Comparison of ENCODE assay signal across 1 cellular context in genomic region chr2:208479342-208479741, GRCh38.
TF ChIP-seq lines count a peak whose summit lies in the region.

No MANE protein-coding gene starts in this region.

TF ChIP-seq in K562, 482 proteins besides CTCF, POLR2A, EP300 and RAD21 (continued from another document):
- TF ChIP-seq, protein P1, sequence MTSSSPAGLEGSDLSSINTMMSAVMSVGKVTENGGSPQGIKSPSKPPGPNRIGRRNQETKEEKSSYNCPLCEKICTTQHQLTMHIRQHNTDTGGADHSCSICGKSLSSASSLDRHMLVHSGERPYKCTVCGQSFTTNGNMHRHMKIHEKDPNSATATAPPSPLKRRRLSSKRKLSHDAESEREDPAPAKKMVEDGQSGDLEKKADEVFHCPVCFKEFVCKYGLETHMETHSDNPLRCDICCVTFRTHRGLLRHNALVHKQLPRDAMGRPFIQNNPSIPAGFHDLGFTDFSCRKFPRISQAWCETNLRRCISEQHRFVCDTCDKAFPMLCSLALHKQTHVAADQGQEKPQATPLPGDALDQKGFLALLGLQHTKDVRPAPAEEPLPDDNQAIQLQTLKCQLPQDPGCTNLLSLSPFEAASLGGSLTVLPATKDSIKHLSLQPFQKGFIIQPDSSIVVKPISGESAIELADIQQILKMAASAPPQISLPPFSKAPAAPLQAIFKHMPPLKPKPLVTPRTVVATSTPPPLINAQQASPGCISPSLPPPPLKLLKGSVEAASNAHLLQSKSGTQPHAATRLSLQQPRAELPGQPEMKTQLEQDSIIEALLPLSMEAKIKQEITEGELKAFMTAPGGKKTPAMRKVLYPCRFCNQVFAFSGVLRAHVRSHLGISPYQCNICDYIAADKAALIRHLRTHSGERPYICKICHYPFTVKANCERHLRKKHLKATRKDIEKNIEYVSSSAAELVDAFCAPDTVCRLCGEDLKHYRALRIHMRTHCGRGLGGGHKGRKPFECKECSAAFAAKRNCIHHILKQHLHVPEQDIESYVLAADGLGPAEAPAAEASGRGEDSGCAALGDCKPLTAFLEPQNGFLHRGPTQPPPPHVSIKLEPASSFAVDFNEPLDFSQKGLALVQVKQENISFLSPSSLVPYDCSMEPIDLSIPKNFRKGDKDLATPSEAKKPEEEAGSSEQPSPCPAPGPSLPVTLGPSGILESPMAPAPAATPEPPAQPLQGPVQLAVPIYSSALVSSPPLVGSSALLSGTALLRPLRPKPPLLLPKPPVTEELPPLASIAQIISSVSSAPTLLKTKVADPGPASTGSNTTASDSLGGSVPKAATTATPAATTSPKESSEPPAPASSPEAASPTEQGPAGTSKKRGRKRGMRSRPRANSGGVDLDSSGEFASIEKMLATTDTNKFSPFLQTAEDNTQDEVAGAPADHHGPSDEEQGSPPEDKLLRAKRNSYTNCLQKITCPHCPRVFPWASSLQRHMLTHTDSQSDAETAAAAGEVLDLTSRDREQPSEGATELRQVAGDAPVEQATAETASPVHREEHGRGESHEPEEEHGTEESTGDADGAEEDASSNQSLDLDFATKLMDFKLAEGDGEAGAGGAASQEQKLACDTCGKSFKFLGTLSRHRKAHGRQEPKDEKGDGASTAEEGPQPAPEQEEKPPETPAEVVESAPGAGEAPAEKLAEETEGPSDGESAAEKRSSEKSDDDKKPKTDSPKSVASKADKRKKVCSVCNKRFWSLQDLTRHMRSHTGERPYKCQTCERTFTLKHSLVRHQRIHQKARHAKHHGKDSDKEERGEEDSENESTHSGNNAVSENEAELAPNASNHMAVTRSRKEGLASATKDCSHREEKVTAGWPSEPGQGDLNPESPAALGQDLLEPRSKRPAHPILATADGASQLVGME (CRISPR knock-in tag; IDR thresholded peaks at IDR 0.05): no peak
- TF ChIP-seq, protein P2, sequence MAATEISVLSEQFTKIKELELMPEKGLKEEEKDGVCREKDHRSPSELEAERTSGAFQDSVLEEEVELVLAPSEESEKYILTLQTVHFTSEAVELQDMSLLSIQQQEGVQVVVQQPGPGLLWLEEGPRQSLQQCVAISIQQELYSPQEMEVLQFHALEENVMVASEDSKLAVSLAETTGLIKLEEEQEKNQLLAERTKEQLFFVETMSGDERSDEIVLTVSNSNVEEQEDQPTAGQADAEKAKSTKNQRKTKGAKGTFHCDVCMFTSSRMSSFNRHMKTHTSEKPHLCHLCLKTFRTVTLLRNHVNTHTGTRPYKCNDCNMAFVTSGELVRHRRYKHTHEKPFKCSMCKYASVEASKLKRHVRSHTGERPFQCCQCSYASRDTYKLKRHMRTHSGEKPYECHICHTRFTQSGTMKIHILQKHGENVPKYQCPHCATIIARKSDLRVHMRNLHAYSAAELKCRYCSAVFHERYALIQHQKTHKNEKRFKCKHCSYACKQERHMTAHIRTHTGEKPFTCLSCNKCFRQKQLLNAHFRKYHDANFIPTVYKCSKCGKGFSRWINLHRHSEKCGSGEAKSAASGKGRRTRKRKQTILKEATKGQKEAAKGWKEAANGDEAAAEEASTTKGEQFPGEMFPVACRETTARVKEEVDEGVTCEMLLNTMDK (IDR thresholded peaks at IDR 0.05; ENCODE audit: borderline replicate concordance, insufficient read depth, low read depth, low read length, poor library complexity, severe bottlenecking): no peak
- no peak for TF ChIP-seq ZNF766 (CRISPR knock-in tag; conservative IDR thresholded peaks at IDR 0.05)
- no peak for TF ChIP-seq SRF (CRISPR knock-in tag; IDR thresholded peaks at IDR 0.05)
- no peak for TF ChIP-seq SMARCE1 (IDR thresholded peaks at IDR 0.05)
- no peak for TF ChIP-seq FOXK1 (CRISPR knock-in tag; IDR thresholded peaks at IDR 0.05; ENCODE audit: borderline replicate concordance)
- TF ChIP-seq MAFK (IDR thresholded peaks at IDR 0.05; ENCODE audit: low read length): no peak
